21 cellular contexts compared by ENCODE assay signal in the genomic region with DNA sequence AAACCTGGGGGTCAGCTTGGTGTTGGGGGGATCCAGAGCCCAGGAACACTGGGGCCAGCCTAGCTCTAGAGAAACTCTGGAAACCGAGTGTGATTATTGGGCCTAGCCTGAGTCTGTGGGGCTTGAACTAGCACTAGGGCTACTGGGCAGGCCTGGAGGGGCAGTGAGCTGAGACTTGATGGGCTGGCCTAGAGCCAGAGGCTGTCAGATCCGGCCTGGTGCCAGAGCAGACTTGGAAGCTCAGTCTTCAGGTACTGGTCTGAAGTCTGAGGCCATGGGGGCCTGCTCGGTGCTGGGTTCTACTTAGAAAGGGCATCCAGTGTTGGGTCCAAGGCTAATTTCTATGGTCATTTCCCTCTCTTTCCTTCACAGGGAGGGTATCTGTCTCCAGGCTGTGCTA. TPM values are rescaled to one million over a fixed set of nuclear protein-coding genes. Genes with fewer than 3 reads are reported as not detected.
"Had no signal": no experiment of that assay in that cellular context is flagged by ENCODE, and none has a peak within 500 bp of the region (broad histone marks: within the 10 kb centered on the region; RNA-seq: fewer than 3 reads in every experiment).

No MANE protein-coding gene starts in this region.

- DNase-seq: KBM-7, MV-4-11, NCI-H1048, NCI-H1436, NCI-H187, NCI-H2029, NCI-H2081 treated with DMSO at 0.1 percent for 48 hours, NCI-H2171, NCI-H345, NCI-H446 treated with DMSO at 0.1 percent for 48 hours, NCI-H510A treated with DMSO at 0.1 percent for 48 hours, NCI-H526, NCI-H82, RPMI8226, SHP77, SK-N-SH, SW 1271 had no signal

- H3K4me2 ChIP-seq: SK-N-SH had no signal

- H3K9me3 ChIP-seq: SK-N-SH had no signal

RNA-seq across cellular contexts. Expression of gene DEFB112, which starts 2.7 kb away (rescaled TPM):
- total RNA-seq: HT1080, LHCN-M2, MCF 10A, SK-MEL-5 had no signal

RNA-seq across cellular contexts. Expression of gene DEFB110, which starts 25.2 kb away (rescaled TPM):
- total RNA-seq: HT1080, LHCN-M2, MCF 10A, SK-MEL-5 had no signal
